In the genomic region with DNA sequence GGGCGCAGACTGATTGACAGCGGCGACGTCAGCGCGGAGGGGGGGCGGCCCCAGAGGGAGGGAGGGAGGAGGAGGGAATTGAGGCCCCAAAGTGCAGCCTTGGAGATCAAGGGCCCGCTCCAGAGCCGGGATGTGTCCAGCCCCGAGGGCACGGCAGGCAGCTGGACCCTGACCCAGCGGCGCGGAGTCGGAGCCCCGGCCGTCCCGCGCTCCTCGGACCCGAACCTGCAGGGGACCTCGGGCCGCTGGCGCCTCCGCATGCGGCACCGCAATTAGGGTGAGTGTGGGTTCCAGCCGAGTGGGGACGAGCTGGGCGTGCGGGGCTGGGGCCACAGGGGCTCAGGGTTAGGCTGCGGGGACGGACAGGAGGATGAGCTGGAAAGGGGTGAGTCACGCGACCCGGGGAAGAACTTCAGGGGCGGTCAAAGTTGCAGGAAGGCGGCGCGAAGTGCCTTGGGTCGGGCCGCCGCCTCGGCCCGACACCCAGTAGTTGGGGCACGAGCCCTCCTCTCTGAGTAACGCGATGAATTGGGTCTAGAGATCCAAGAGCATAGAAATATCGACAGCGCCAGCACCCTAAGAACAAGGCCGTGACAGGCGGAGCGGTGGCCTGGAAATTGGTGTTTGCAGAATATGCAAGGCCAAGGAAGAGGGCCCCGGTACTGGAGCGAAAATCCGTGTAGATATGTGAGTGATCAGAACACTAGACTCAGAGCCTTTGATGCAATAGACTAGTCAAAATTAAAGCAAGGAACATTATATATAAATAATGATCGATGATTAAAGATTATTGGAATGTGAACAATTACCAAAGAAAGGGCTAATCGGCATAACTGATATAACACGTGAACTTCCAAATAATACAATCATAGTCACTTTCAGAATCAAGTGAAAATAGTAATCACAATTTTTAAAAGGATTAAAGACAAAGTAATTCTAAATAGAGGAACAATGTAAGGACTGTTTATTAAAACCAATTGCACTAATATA, we compare ENCODE assay signal across 11 cellular contexts. TPM values are rescaled to one million over a fixed set of nuclear protein-coding genes. Genes with fewer than 3 reads are reported as not detected.
DNase-seq lines count a peak whose midpoint lies in the region; ATAC-seq, FAIRE-seq and TF ChIP-seq lines count a peak whose summit lies in the region.
"Had no signal": no experiment of that assay in that cellular context is flagged by ENCODE, and none has a peak within 500 bp of the region (broad histone marks: within the 10 kb centered on the region; RNA-seq: fewer than 3 reads in every experiment).

A gene (plus strand): TSS at position 122 of the 990 bp plus-strand sequence. CDS start 4,069 bp downstream, outside the sequence.

- H4K20me1 ChIP-seq in K562 (replicated peaks; ENCODE audit: control insufficient read depth, insufficient read depth, low read length), result no peaks in the 10 kb centered on the region

- 33% methylated on average over 29 of the region's 59 CpGs for WGBS in K562 (ENCODE audit: insufficient coverage, low coverage, missing lambda C conversion rate)

- peaks cover 0 to 35% of the 10 kb centered on the region in 2 experiments; a peak in 2 of 5 replicates for H3K4me1 ChIP-seq in K562 (replicated peaks in 1 of 2; ENCODE audit: control insufficient read depth in 2 of 2, insufficient read depth in 2 of 2, low read length in 2 of 2)
- peaks cover 0 to 34% (median 27%) of the 10 kb centered on the region in 5 donors for H3K4me1 ChIP-seq in subcutaneous abdominal adipose tissue (ENCODE audit: control insufficient read depth in 5 of 5, insufficient read depth in 5 of 5, low read length in 5 of 5)

- H3K27me3 Mint-ChIP-seq in activated CD8-positive, alpha-beta memory T cell treated with anti-CD3 and anti-CD28 coated beads, Interleukin-2, amount 10 ng/mL, durations not matched to agents 7 days and 5 days, result peaks cover 78% of the 10 kb centered on the region

- H3K36me3 ChIP-seq in K562 (ENCODE audit: control insufficient read depth, insufficient read depth, low read length), result no peaks in the 10 kb centered on the region
- no peaks in the 10 kb centered on the region for H3K36me3 ChIP-seq in subcutaneous abdominal adipose tissue (ENCODE audit: control insufficient read depth in 5 of 5, insufficient read depth in 5 of 5, low read length in 5 of 5)

- no peak within 1 kb of the TSS for H3K4me3 Mint-ChIP-seq in activated CD8-positive, alpha-beta memory T cell treated with anti-CD3 and anti-CD28 coated beads, Interleukin-2, amount 10 ng/mL, durations not matched to agents 7 days and 5 days

- H3K27ac Mint-ChIP-seq in activated CD8-positive, alpha-beta memory T cell treated with anti-CD3 and anti-CD28 coated beads, Interleukin-2, amount 10 ng/mL, durations not matched to agents 7 days and 5 days, result no peak within 1 kb of the TSS

- no peak for TF ChIP-seq RAD21 in K562 (CRISPR knock-in tag; conservative IDR thresholded peaks at IDR 0.05 in 1 of 2, IDR thresholded peaks at IDR 0.05 in 1 of 2)

- intact Hi-C loops in K562 (cut with micrococcal nuclease), result no loop called here

- H3K9me3 ChIP-seq in K562 (replicated peaks; ENCODE audit: control insufficient read depth, insufficient read depth, low read depth, low read length), result no peaks in the 10 kb centered on the region
- H3K9me3 ChIP-seq in subcutaneous abdominal adipose tissue (ENCODE audit: control insufficient read depth in 5 of 5, low read length in 5 of 5), result no peaks in the 10 kb centered on the region

- no peak for FAIRE-seq in K562 (lab: Jason Lieb, UNC)
- no peak for FAIRE-seq in HTR-8/SVneo (lab: Jason Lieb, UNC)

- BruUV-seq in K562 (replicated peaks; lab: Mats Ljungman, UMichigan), result no TSS peak

- no peaks in the 10 kb centered on the region for H3K9me1 ChIP-seq in K562 (ENCODE audit: control insufficient read depth, insufficient read depth, low read length)

- H3K4me1 Mint-ChIP-seq in activated CD8-positive, alpha-beta memory T cell treated with anti-CD3 and anti-CD28 coated beads, Interleukin-2, amount 10 ng/mL, durations not matched to agents 7 days and 5 days, result peaks cover 13% of the 10 kb centered on the region

- no peak within 1 kb of the TSS for H3K4me2 ChIP-seq in K562 (ENCODE audit: insufficient read depth, low read length)

- H3K27ac ChIP-seq in K562 (ENCODE audit: extremely low read depth, low read depth, low read length) (no peak within 1 kb of the TSS), subcutaneous abdominal adipose tissue (ENCODE audit: low read depth, low read length) (no peak within 1 kb of the TSS)

- in situ Hi-C loops in K562 (cut with MboI), result no loop called here

- no peaks in the 10 kb centered on the region for H3K79me2 ChIP-seq in K562 (ENCODE audit: control insufficient read depth, insufficient read depth, low read length)

- no peaks in the 10 kb centered on the region for H3K9me3 Mint-ChIP-seq in activated CD8-positive, alpha-beta memory T cell treated with anti-CD3 and anti-CD28 coated beads, Interleukin-2, amount 10 ng/mL, durations not matched to agents 7 days and 5 days (ENCODE audit: low read depth)

- H3K4me3 ChIP-seq in K562 (no peak within 1 kb of the TSS), subcutaneous abdominal adipose tissue (ENCODE audit: low read depth in 1 of 5, low read length in 5 of 5) (peak within 1 kb of the TSS in 4 of 5 donors; percentile 42 to 60 (median 53))

- no peak for TF ChIP-seq EP300 in K562 (IDR thresholded peaks at IDR 0.05; ENCODE audit: low read length)

- ATAC-seq in activated CD8-positive, alpha-beta memory T cell treated with anti-CD3 and anti-CD28 coated beads, Interleukin-2, amount 10 ng/mL, durations not matched to agents 7 days and 5 days, result no peak
- no peak for ATAC-seq in K562
- ATAC-seq in GM18868 (IDR thresholded peaks at IDR 0.05; ENCODE audit: unreplicated experiment), result no peak
- no peak for ATAC-seq in GM18858 (IDR thresholded peaks at IDR 0.05; ENCODE audit: unreplicated experiment)

- CTCF ChIA-PET in activated CD8-positive, alpha-beta memory T cell treated with anti-CD3 and anti-CD28 coated beads, Interleukin-2, amount 10 ng/mL, durations not matched to agents 7 days and 5 days (lab: Charles Lee), result interaction anchor here (0.6 to 1.1 kb wide), 2 partner anchors 40 to 320 kb away, joined by 4 read pairs; no protein-coding TSS in a partner anchor
- CTCF ChIA-PET in K562 (lab: Yijun Ruan, JAX; ENCODE audit: low intra/inter-chr PET ratio), result no interaction called here

- no peak for TF ChIP-seq CTCF in K562 (IDR thresholded peaks at IDR 0.05 in 2 of 3, conservative IDR thresholded peaks at IDR 0.05 in 1 of 3; ENCODE audit: insufficient read depth in 2 of 3, low read depth in 1 of 3, low read length in 3 of 3)

- no peak for TF ChIP-seq POLR2A in K562 (conservative IDR thresholded peaks at IDR 0.05)

- H3K27me3 ChIP-seq in K562 (ENCODE audit: control insufficient read depth in 2 of 2, insufficient read depth in 2 of 2, low read length in 2 of 2) (peaks cover 23 to 62% of the 10 kb centered on the region in 2 experiments; a peak in 4 of 5 replicates), subcutaneous abdominal adipose tissue (ENCODE audit: control insufficient read depth in 5 of 5, insufficient read depth in 4 of 5, low read length in 5 of 5) (peaks cover 22 to 60% (median 45%) of the 10 kb centered on the region in 5 donors)

- H3K9ac ChIP-seq in K562 (ENCODE audit: insufficient read depth in 1 of 2, low read depth in 2 of 2, low read length in 2 of 2) (no peak within 1 kb of the TSS), subcutaneous abdominal adipose tissue (ENCODE audit: low read length in 5 of 5) (peak within 1 kb of the TSS in 2 of 5 donors; percentile 30 to 45)

- POLR2A ChIA-PET in K562 (lab: Yijun Ruan, JAX), result interaction anchor here (0.7 kb wide), 1 partner anchor 15 kb away, joined by 4 read pairs; no protein-coding TSS in a partner anchor

- DNase-seq in activated CD8-positive, alpha-beta memory T cell treated with anti-CD3 and anti-CD28 coated beads, Interleukin-2, amount 10 ng/mL, durations not matched to agents 7 days and 5 days, result peak; percentile 33
- DNase-seq in activated CD8-positive, alpha-beta memory T cell treated with anti-CD3 and anti-CD28 coated beads, Interleukin-2, amount 50 U/mL, for 4 hours, result no peak
- DNase-seq in K562 (ENCODE audit: extremely low read depth in 1 of 4, low spot score in 3 of 4), result no peak
- peak; percentile 87 for DNase-seq in islet precursor cell
- no peak for DNase-seq in HTR-8/SVneo (ENCODE audit: insufficient read length, low spot score)
- DNase-seq: NCI-H226, T-helper 2 cell had no signal

- H3K36me3 Mint-ChIP-seq in activated CD8-positive, alpha-beta memory T cell treated with anti-CD3 and anti-CD28 coated beads, Interleukin-2, amount 10 ng/mL, durations not matched to agents 7 days and 5 days, result peaks cover 3% of the 10 kb centered on the region

- H2AFZ ChIP-seq in K562 (ENCODE audit: low read depth, low read length), result no peak within 1 kb of the TSS

RNA-seq across cellular contexts. Expression of the gene that starts here (rescaled TPM):
- total RNA-seq in activated CD8-positive, alpha-beta memory T cell treated with anti-CD3 and anti-CD28 coated beads, Interleukin-2, amount 10 ng/mL, durations not matched to agents 7 days and 5 days, result not detected
- not detected in 2 replicates for total RNA-seq in K562 (2011; cell fraction: chromatin; rRNA removed; ENCODE audit: low replicate concordance)
- total RNA-seq in K562 (2011; cell fraction: nucleolus; rRNA removed), result not detected in 2 replicates
- not detected in 2 replicates for total RNA-seq in K562 (2011; cell fraction: nucleoplasm; rRNA removed)
- total RNA-seq in K562 (2014; rRNA removed) (not detected in 2 replicates), K562 (2014; rRNA removed; fragmentation: Illumina TruSeq; extraction: Trizol) (not detected in 2 replicates), K562 (2015; rRNA removed; fragmentation: Illumina TruSeq; extraction: Trizol) (not detected in 2 replicates), K562 (2021) (not detected in 2 replicates)
- polyA plus RNA-seq in K562 (2011; rRNA removed) (not detected in 2 replicates), K562 (2014; fragmentation: Illumina TruSeq; extraction: Trizol) (not detected in 2 replicates), K562 (2014; fragmentation: Nextera tagmentation; extraction: Ambion mirVana) (not detected), K562 (2014; rRNA removed) (not detected in 2 replicates)
- polyA plus RNA-seq in K562 (2011; cell fraction: cytosol; rRNA removed), result not detected in 2 replicates
- polyA plus RNA-seq in K562 (2011; cell fraction: nucleus; rRNA removed), result not detected in 2 replicates
- 0.06 TPM in 1 of 2 replicates, not detected in the other for polyA plus RNA-seq in K562 (2012)
- not detected in 2 replicates for polyA minus RNA-seq in K562 (2011; rRNA and poly(A)+ RNA removed)
- not detected in 2 replicates for polyA minus RNA-seq in K562 (2011; cell fraction: cytosol; rRNA and poly(A)+ RNA removed)
- polyA minus RNA-seq in K562 (2011; cell fraction: nucleus; rRNA and poly(A)+ RNA removed), result not detected in 2 replicates
- total RNA-seq: kidney epithelial cell had no signal

Comparison
In these comparisons a context has a peak if more than half of its experiments do, and no peak if none do; other contexts are left out.
1. Peak in DNase-seq in activated CD8-positive, alpha-beta memory T cell treated with anti-CD3 and anti-CD28 coated beads, Interleukin-2, amount 10 ng/mL, durations not matched to agents 7 days and 5 days; RNA of the gene not detected or under 1 TPM.